Comparison of ENCODE assay signal across 26 cellular contexts in genomic region chr14:96055753-96056508, GRCh38. TPM values are rescaled to one million over a fixed set of nuclear protein-coding genes. Genes with fewer than 3 reads are reported as not detected.
DNase-seq lines count a peak whose midpoint lies in the region; TF ChIP-seq lines count a peak whose summit lies in the region.
"Had no signal": no experiment of that assay in that cellular context is flagged by ENCODE, and none has a peak within 500 bp of the region (broad histone marks: within the 10 kb centered on the region; RNA-seq: fewer than 3 reads in every experiment).

No MANE protein-coding gene starts in this region.

- H3K4me3 ChIP-seq in spleen = no peak overlapping the region
- H3K4me3 ChIP-seq: K562, lower lobe of right lung, sigmoid colon had no signal

- DNase-seq in HFFc6 = no peak
- DNase-seq in cerebellum (ENCODE audit: low spot score) = peak; percentile 50
- peak; percentile 87 for DNase-seq in medulla oblongata (ENCODE audit: extremely low spot score)
- peak; percentile 32 for DNase-seq in spleen
- no peak for DNase-seq in type B pancreatic cell (ENCODE audit: extremely low spot score, unreplicated experiment)
- DNase-seq in activated gamma-delta T cell (lab: John Stamatoyannopoulos, UW) = no peak
- no peak for DNase-seq in GM13977 (ENCODE audit: low spot score)
- DNase-seq in NCI-H2081 treated with DMSO at 0.1 percent for 48 hours (lab: John Stamatoyannopoulos, UW) = no peak
- DNase-seq: activated B cell treated with CpG ODN at 0.5 μM for 24 hours; activated CD4-positive, alpha-beta T cell treated with anti-CD3 and anti-CD28 coated beads, Interleukin-2, amount 50 U/mL, for 48 hours; amniotic stem cell; CD4-positive, alpha-beta memory T cell; DMS 273 treated with DMSO at 0.1 percent for 48 hours; effector CD4-positive, alpha-beta T cell; foreskin keratinocyte; HCEC 1CT; kidney; lower lobe of right lung; NCI-H1694; NCI-H2227 treated with DMSO at 0.1 percent for 48 hours; NCI-H774; OCI-M1; sigmoid colon; SW 1271 had no signal

- H3K9me3 Mint-ChIP-seq in HFFc6 (no peaks in the 10 kb centered on the region), type B pancreatic cell (no peaks in the 10 kb centered on the region)
- H3K9me3 Mint-ChIP-seq: activated B cell treated with CpG ODN at 0.5 μM for 24 hours; activated naive CD4-positive, alpha-beta T cell treated with anti-CD3 and anti-CD28 coated beads for 36 hours; CD4-positive, alpha-beta memory T cell had no signal

- H3K9me3 ChIP-seq in spleen = no peaks in the 10 kb centered on the region
- H3K9me3 ChIP-seq: lower lobe of right lung, sigmoid colon had no signal

- H3K4me1 Mint-ChIP-seq in HFFc6 (ENCODE audit: low read depth) = peaks cover 52% of the 10 kb centered on the region
- peaks cover 52% of the 10 kb centered on the region for H3K4me1 Mint-ChIP-seq in type B pancreatic cell (ENCODE audit: unreplicated experiment)
- H3K4me1 Mint-ChIP-seq: activated B cell treated with CpG ODN at 0.5 μM for 24 hours had no signal

- no peak overlapping the region for H3K27ac ChIP-seq in spleen
- H3K27ac ChIP-seq: foreskin keratinocyte, lower lobe of right lung had no signal

- no peak for TF ChIP-seq POLR2A in spleen (IDR thresholded peaks at IDR 0.05)

- no peaks in the 10 kb centered on the region for H3K36me3 ChIP-seq in spleen
- H3K36me3 ChIP-seq: sigmoid colon had no signal

- no peaks in the 10 kb centered on the region; the same call in 1 of the 2 replicates for H3K27me3 Mint-ChIP-seq in HFFc6 (ENCODE audit: insufficient read depth)
- H3K27me3 Mint-ChIP-seq in type B pancreatic cell = no peaks in the 10 kb centered on the region

- H3K27me3 ChIP-seq in spleen (replicated peaks in 1 of 7) = peaks cover 0 to 60% (median 0%) of the 10 kb centered on the region in 7 donors
- H3K27me3 ChIP-seq: foreskin keratinocyte, sigmoid colon had no signal

- 66 to 78% (median 71%) methylated on average over 10 of the region's 10 CpGs for WGBS in spleen, 5 donors

- TF ChIP-seq CTCF in HFFc6 (IDR thresholded peaks at IDR 0.05) (no peak), spleen (IDR thresholded peaks at IDR 0.05 in 8 of 11, conservative IDR thresholded peaks at IDR 0.05 in 3 of 11) (no peak), type B pancreatic cell (conservative IDR thresholded peaks at IDR 0.05) (no peak), GM13977 (IDR thresholded peaks at IDR 0.05; ENCODE audit: extremely low read depth, insufficient read depth, missing control alignments) (no peak)

- in situ Hi-C loops in GM13977 (cut with MboI; ENCODE audit: low pct_unique_long_range_greater_than_20kb, low sequenced_read_pairs, unreplicated experiment) = no loop called here

- H3K36me3 Mint-ChIP-seq in HFFc6 (ENCODE audit: low read depth) (peaks cover 23% of the 10 kb centered on the region), type B pancreatic cell (peaks cover 10% of the 10 kb centered on the region)

- peak overlapping the region; percentile 61 for H3K27ac Mint-ChIP-seq in HFFc6
- H3K27ac Mint-ChIP-seq in type B pancreatic cell = no peak overlapping the region
- H3K27ac Mint-ChIP-seq: activated B cell treated with CpG ODN at 0.5 μM for 24 hours; activated naive CD4-positive, alpha-beta T cell treated with anti-CD3 and anti-CD28 coated beads for 36 hours; CD4-positive, alpha-beta memory T cell had no signal

- H3K4me1 ChIP-seq in spleen = no peaks in the 10 kb centered on the region
- H3K4me1 ChIP-seq: foreskin keratinocyte had no signal

- intact Hi-C loops in spleen (cut with DNase I; ENCODE audit: low total_unique reads) = no loop called here

- H3K4me3 Mint-ChIP-seq in HFFc6 = no peak overlapping the region
- no peak overlapping the region for H3K4me3 Mint-ChIP-seq in type B pancreatic cell
- H3K4me3 Mint-ChIP-seq: activated B cell treated with CpG ODN at 0.5 μM for 24 hours; activated naive CD4-positive, alpha-beta T cell treated with anti-CD3 and anti-CD28 coated beads for 36 hours; CD4-positive, alpha-beta memory T cell had no signal

RNA-seq across cellular contexts. Expression of gene C14orf132, which starts 16.8 kb away (rescaled TPM):
- total RNA-seq in HFFc6 (2021; fragmentation: NEBNext Ultra II Directional; extraction: Animal tissue kit (Norgen Biotek cat#: 25700)) = 10 to 100 TPM; 21.5 to 33.1 (median 27.1) TPM
- 91.6 TPM for total RNA-seq in cerebellum
- total RNA-seq in spleen = 10 to 100 TPM in 4 of 7 donors, 1 to 10 TPM in 3; 3.0 to 16.4 (median 10.2) TPM
- 1 to 10 TPM; 1.8 to 3.5 (median 1.8) TPM for polyA plus RNA-seq in spleen
- 29.2 and 57.4 TPM in 2 replicates for total RNA-seq in type B pancreatic cell (ENCODE audit: low replicate concordance)
- total RNA-seq: K562 had no signal
- polyA plus RNA-seq: K562 had no signal

Comparison
In these comparisons a context has a peak if more than half of its experiments do, and no peak if none do; other contexts are left out.
1. DNase-seq: peak in cerebellum (single experiment), medulla oblongata (single experiment) and spleen (single experiment); none in HFFc6 (single experiment), type B pancreatic cell (single experiment), activated gamma-delta T cell (single experiment), GM13977 (single experiment) and NCI-H2081 treated with DMSO at 0.1 percent for 48 hours (single experiment).